In the genomic region with DNA sequence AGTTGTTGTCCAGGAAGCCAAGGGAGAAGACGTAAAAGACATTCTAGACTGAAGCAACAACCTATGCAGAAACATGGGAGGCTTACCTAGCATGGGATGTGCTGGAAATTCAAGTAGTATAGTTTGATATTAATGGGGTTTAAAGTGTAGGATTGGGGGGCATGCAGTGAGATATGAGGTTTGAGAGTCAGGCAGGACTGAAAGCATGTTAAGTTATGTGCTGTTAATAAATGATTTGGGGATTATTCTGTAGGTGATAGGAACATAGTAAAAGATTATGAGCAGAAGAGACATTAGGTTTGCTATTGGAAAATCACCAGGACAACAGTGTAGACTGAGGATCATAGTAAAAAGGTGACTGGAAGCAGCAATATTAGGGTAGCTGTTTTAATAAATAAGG, we compare ENCODE assay signal across 15 cellular contexts. TPM values are rescaled to one million over a fixed set of nuclear protein-coding genes. Genes with fewer than 3 reads are reported as not detected.
A peak's percentile ranks its signal among the peaks of the same experiment; 100 is the strongest.
DNase-seq lines count a peak whose midpoint lies in the region; ATAC-seq and TF ChIP-seq lines count a peak whose summit lies in the region.
"Had no signal": no experiment of that assay in that cellular context is flagged by ENCODE, and none has a peak within 500 bp of the region (broad histone marks: within the 10 kb centered on the region; RNA-seq: fewer than 3 reads in every experiment).

No MANE protein-coding gene starts in this region.

- H3K4me2 ChIP-seq in Loucy (ENCODE audit: low read depth, low read length, poor library complexity, severe bottlenecking), result peak overlapping the region; percentile 79

- no peaks in the 10 kb centered on the region for H3K9me2 ChIP-seq in Loucy (replicated peaks; ENCODE audit: low read depth, low read length)

- peak overlapping the region; percentile 32 for H3K4me3 Mint-ChIP-seq in neural crest cell
- no peak overlapping the region for H3K4me3 Mint-ChIP-seq in CD8-positive, alpha-beta T cell
- H3K4me3 Mint-ChIP-seq: activated CD8-positive, alpha-beta T cell treated with anti-CD3 and anti-CD28 coated beads, Interleukin-2, amount 10 ng/mL, durations not matched to agents 7 days and 5 days had no signal

- no peaks in the 10 kb centered on the region for H3F3A ChIP-seq in Loucy (ENCODE audit: low read depth)

- 81% methylated on average over 1 of the region's 1 CpG for WGBS in esophagus muscularis mucosa

- no peak overlapping the region for H3K27ac Mint-ChIP-seq in neural crest cell (ENCODE audit: unreplicated experiment)
- no peak overlapping the region for H3K27ac Mint-ChIP-seq in CD8-positive, alpha-beta T cell
- H3K27ac Mint-ChIP-seq: activated CD8-positive, alpha-beta T cell treated with anti-CD3 and anti-CD28 coated beads, Interleukin-2, amount 10 ng/mL, durations not matched to agents 7 days and 5 days had no signal

- H3K9ac ChIP-seq in Loucy (ENCODE audit: low read depth, low read length, poor library complexity, severe bottlenecking), result no peak overlapping the region

- no peak for ATAC-seq in omental fat pad (ENCODE audit: low FRiP score)
- ATAC-seq in CD8-positive, alpha-beta T cell, result no peak
- ATAC-seq: activated CD8-positive, alpha-beta T cell treated with anti-CD3 and anti-CD28 coated beads, Interleukin-2, amount 10 ng/mL, durations not matched to agents 7 days and 5 days; Right ventricle myocardium inferior had no signal

- H3K4me1 ChIP-seq in Loucy (ENCODE audit: insufficient read depth, low read length, poor library complexity, severe bottlenecking) (peaks cover 71% of the 10 kb centered on the region), esophagus muscularis mucosa (peaks cover 22 to 74% (median 65%) of the 10 kb centered on the region in 4 donors)
- peaks cover 17% of the 10 kb centered on the region for H3K4me1 ChIP-seq in CD8-positive, alpha-beta T cell (ENCODE audit: insufficient read depth, low read length)
- H3K4me1 ChIP-seq: BE2C had no signal

- no peak overlapping the region for H2AFZ ChIP-seq in Loucy (ENCODE audit: low read length)

- no peak for TF ChIP-seq CTCF in BJ (IDR thresholded peaks at IDR 0.05; ENCODE audit: insufficient read depth, low read depth, low read length)
- no peak for TF ChIP-seq CTCF in Loucy (conservative IDR thresholded peaks at IDR 0.05; ENCODE audit: low read length)
- TF ChIP-seq CTCF in esophagus muscularis mucosa (IDR thresholded peaks at IDR 0.05), result no peak
- no peak for TF ChIP-seq CTCF in neural crest cell (conservative IDR thresholded peaks at IDR 0.05)
- no peak for TF ChIP-seq CTCF in omental fat pad (IDR thresholded peaks at IDR 0.05)
- no peak for TF ChIP-seq CTCF in CD8-positive, alpha-beta T cell (IDR thresholded peaks at IDR 0.05)

- H3K36me3 ChIP-seq in BJ (ENCODE audit: control insufficient read depth, insufficient read depth, low read length) (peaks cover 1% of the 10 kb centered on the region; the same call in 1 of the 2 replicates), Loucy (ENCODE audit: insufficient read depth, low read length) (no peaks in the 10 kb centered on the region), esophagus muscularis mucosa (no peaks in the 10 kb centered on the region)
- H3K36me3 ChIP-seq in CD8-positive, alpha-beta T cell (ENCODE audit: insufficient read depth, low read length), result no peaks in the 10 kb centered on the region

- TF ChIP-seq EP300 in esophagus muscularis mucosa (IDR thresholded peaks at IDR 0.05), result no peak

- peaks cover 9% of the 10 kb centered on the region for H3K36me3 Mint-ChIP-seq in neural crest cell (ENCODE audit: low read depth)
- peaks cover 14% of the 10 kb centered on the region for H3K36me3 Mint-ChIP-seq in CD8-positive, alpha-beta T cell

- POLR2A ChIA-PET in BJ (lab: Charles Lee), result no interaction called here
- POLR2A ChIA-PET in CD8-positive, alpha-beta T cell (lab: Charles Lee), result no interaction called here

- CTCF ChIA-PET in BJ (lab: Yijun Ruan, JAX), result interaction anchor here (0.6 to 1.5 kb wide), 2 partner anchors 17 to 45 kb away, joined by 3 to 4 read pairs; no protein-coding TSS in a partner anchor
- CTCF ChIA-PET in CD8-positive, alpha-beta T cell (lab: Charles Lee), result no interaction called here

- H3K9me3 ChIP-seq in Loucy (ENCODE audit: insufficient read depth, low read depth, low read length) (no peaks in the 10 kb centered on the region), esophagus muscularis mucosa (no peaks in the 10 kb centered on the region)
- H3K9me3 ChIP-seq in CD8-positive, alpha-beta T cell (ENCODE audit: low read length), result no peaks in the 10 kb centered on the region
- H3K9me3 ChIP-seq: BE2C had no signal

- DNase-seq in BJ (ENCODE audit: low read depth) (no peak), esophagus muscularis mucosa (ENCODE audit: extremely low spot score) (no peak), neural crest cell (ENCODE audit: low read depth, low spot score) (no peak), caudate nucleus (lab: John Stamatoyannopoulos, UW) (no peak), omental fat pad (ENCODE audit: low spot score) (no peak)
- DNase-seq in effector CD8-positive, alpha-beta T cell (lab: John Stamatoyannopoulos, UW), result no peak
- DNase-seq in CD8-positive, alpha-beta T cell, result no peak
- DNase-seq: activated CD8-positive, alpha-beta T cell treated with anti-CD3 and anti-CD28 coated beads, Interleukin-2, amount 10 ng/mL, durations not matched to agents 7 days and 5 days; activated gamma-delta T cell; BE2C; hypothalamus; NCI-H1436 treated with DMSO at 0.1 percent for 48 hours; NCI-H524 had no signal

- peaks cover 64% of the 10 kb centered on the region for H3K79me2 ChIP-seq in Loucy (ENCODE audit: insufficient read depth, low read length)

- H3K4me1 Mint-ChIP-seq in neural crest cell, result peaks cover 31% of the 10 kb centered on the region
- peaks cover 45% of the 10 kb centered on the region for H3K4me1 Mint-ChIP-seq in CD8-positive, alpha-beta T cell (ENCODE audit: low read depth)

- no peaks in the 10 kb centered on the region for H3K27me3 Mint-ChIP-seq in neural crest cell (ENCODE audit: low read depth)
- no peaks in the 10 kb centered on the region for H3K27me3 Mint-ChIP-seq in CD8-positive, alpha-beta T cell (ENCODE audit: low read depth)

- H3K27me3 ChIP-seq in BJ (ENCODE audit: control insufficient read depth, insufficient read depth, low read length) (no peaks in the 10 kb centered on the region), Loucy (ENCODE audit: insufficient read depth, low read length, poor library complexity, severe bottlenecking) (no peaks in the 10 kb centered on the region), esophagus muscularis mucosa (no peaks in the 10 kb centered on the region)
- no peaks in the 10 kb centered on the region for H3K27me3 ChIP-seq in CD8-positive, alpha-beta T cell (ENCODE audit: insufficient read depth, low read length)
- H3K27me3 ChIP-seq: BE2C had no signal

- peaks cover 9% of the 10 kb centered on the region for H4K20me1 ChIP-seq in Loucy (ENCODE audit: insufficient read depth, low read length, poor library complexity, severe bottlenecking)

- H3K9me3 Mint-ChIP-seq in neural crest cell, result no peaks in the 10 kb centered on the region
- H3K9me3 Mint-ChIP-seq in CD8-positive, alpha-beta T cell, result no peaks in the 10 kb centered on the region

- no peak for TF ChIP-seq POLR2A in esophagus muscularis mucosa (IDR thresholded peaks at IDR 0.05; ENCODE audit: low read depth)

- H3K4me3 ChIP-seq in BJ (ENCODE audit: low read depth, low read length) (peak overlapping the region; percentile 71), Loucy (ENCODE audit: low read length, poor library complexity, severe bottlenecking) (peak overlapping the region; percentile 88), esophagus muscularis mucosa (peak overlapping the region; percentile 82 to 99 (median 93))
- no peak overlapping the region for H3K4me3 ChIP-seq in CD8-positive, alpha-beta T cell (ENCODE audit: low read depth, low read length)

- intact Hi-C loops in esophagus muscularis mucosa (cut with DNase I), result loop anchor here (5.0 kb wide), 4 partner anchors 46 to 201 kb away; a partner anchor contains a TSS
- intact Hi-C loops in CD8-positive, alpha-beta T cell (cut with DNase I, micrococcal nuclease), result loop anchor here (5.0 to 10.0 kb wide), 12 partner anchors 404 to 1954 kb away; a partner anchor contains a TSS

- H3K27ac ChIP-seq in esophagus muscularis mucosa (replicated peaks in 1 of 4), result no peak overlapping the region
- no peak overlapping the region for H3K27ac ChIP-seq in caudate nucleus (ENCODE audit: low read depth, low read length)
- no peak overlapping the region for H3K27ac ChIP-seq in CD8-positive, alpha-beta T cell (ENCODE audit: low read depth, low read length)

RNA-seq across cellular contexts. Expression of a gene that starts 3.2 kb away (rescaled TPM):
- polyA plus RNA-seq in BJ (2011; rRNA removed), result 43.8 and 61.5 TPM in 2 replicates
- 66.3 and 68.8 TPM in 2 replicates for polyA minus RNA-seq in BJ (2011; rRNA and poly(A)+ RNA removed)
- 100 to 1,000 TPM; 103 to 199 (median 151) TPM for total RNA-seq in esophagus muscularis mucosa
- total RNA-seq in neural crest cell, result 42.3 and 48.8 TPM in 2 replicates
- total RNA-seq in omental fat pad, result 10 to 100 TPM; 60.9 to 91.3 (median 78.6) TPM
- 10 to 100 TPM; 16.2 to 16.7 TPM for total RNA-seq in CD8-positive, alpha-beta T cell
